In the genomic region with DNA sequence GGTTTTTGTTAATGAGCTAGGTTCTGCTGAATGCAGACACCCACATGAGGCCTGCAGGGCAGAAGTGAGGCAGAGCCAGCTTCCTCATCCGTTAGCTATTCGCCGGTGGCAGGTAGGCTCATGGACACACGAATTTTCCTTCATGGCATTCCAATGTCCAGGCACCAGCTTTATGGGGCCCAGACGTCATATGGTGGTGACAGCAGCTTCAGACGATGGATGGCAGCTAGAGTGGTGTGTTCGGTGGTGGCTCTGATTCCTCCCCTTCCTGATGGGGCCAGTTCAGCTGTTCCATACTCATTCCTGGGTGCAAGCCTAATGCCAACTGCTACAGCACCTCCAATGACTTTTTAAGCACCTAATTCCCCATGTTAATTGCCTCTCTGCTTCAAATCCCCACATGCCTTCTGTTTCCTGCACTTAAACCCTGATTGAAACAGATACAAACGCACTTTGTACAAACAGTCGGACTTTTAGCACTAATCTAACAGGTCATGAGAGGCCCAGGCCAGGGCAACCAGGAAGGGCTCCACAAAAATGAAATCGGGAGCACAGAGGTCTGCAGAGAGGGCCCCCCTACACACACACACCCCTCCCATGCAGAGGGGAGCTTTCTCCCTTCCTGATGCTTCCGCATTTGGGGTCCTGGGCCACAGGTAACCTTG, we compare ENCODE assay signal across 2 cellular contexts.
A peak's percentile ranks its signal among the peaks of the same experiment; 100 is the strongest.
TF ChIP-seq lines count a peak whose summit lies in the region.

No MANE protein-coding gene starts in this region.

TF ChIP-seq in HepG2, 621 proteins besides CTCF, POLR2A, EP300 and RAD21 (continues in another document):
- 0 out of 2 replicates have a peak, but pooled peaks have one; percentile 21 for TF ChIP-seq THAP9 (CRISPR knock-in tag; IDR thresholded peaks at IDR 0.05; ENCODE audit: borderline replicate concordance)
- no peak for TF ChIP-seq KLF13 (CRISPR knock-in tag; IDR thresholded peaks at IDR 0.05)
- TF ChIP-seq ATF4 (CRISPR knock-in tag; IDR thresholded peaks at IDR 0.05) = peak in 1 of 2 experiments; percentile 34; a peak in 1 of 4 replicates
- no peak for TF ChIP-seq NFYC (CRISPR knock-in tag; IDR thresholded peaks at IDR 0.05)
- TF ChIP-seq ZMYM2 (CRISPR knock-in tag; IDR thresholded peaks at IDR 0.05) = peak; percentile 36; the same call in 1 of the 2 replicates
- no peak for TF ChIP-seq MEIS2 (CRISPR knock-in tag; IDR thresholded peaks at IDR 0.05)
- TF ChIP-seq ZNF17 (CRISPR knock-in tag; IDR thresholded peaks at IDR 0.05) = no peak
- TF ChIP-seq TBX2 (CRISPR knock-in tag; IDR thresholded peaks at IDR 0.05; ENCODE audit: borderline replicate concordance) = no peak
- 0 out of 2 replicates have a peak, but pooled peaks have one; percentile 17 for TF ChIP-seq ZNF879 (CRISPR knock-in tag; IDR thresholded peaks at IDR 0.05)
- no peak for TF ChIP-seq IRX3 (CRISPR knock-in tag; IDR thresholded peaks at IDR 0.05; ENCODE audit: borderline replicate concordance, low read depth)
- peak; percentile 20; the same call in 1 of the 2 replicates for TF ChIP-seq ZMYM3 (CRISPR knock-in tag; IDR thresholded peaks at IDR 0.05)
- no peak for TF ChIP-seq DRAP1 (CRISPR knock-in tag; IDR thresholded peaks at IDR 0.05)
- TF ChIP-seq ZNF430 (CRISPR knock-in tag; IDR thresholded peaks at IDR 0.05) = 0 out of 2 replicates have a peak, but pooled peaks have one; percentile 71
- no peak for TF ChIP-seq MNT (IDR thresholded peaks at IDR 0.05)
- TF ChIP-seq ZNF782 (CRISPR knock-in tag; IDR thresholded peaks at IDR 0.05; ENCODE audit: borderline replicate concordance) = no peak; the same call in 1 of the 2 replicates
- TF ChIP-seq ZBTB2 (CRISPR knock-in tag; IDR thresholded peaks at IDR 0.05; ENCODE audit: low read depth) = peak; percentile 55; the same call in 1 of the 2 replicates

TF ChIP-seq in endothelial cell of umbilical vein, 7 proteins besides CTCF, POLR2A, EP300 and RAD21:
- no peak for TF ChIP-seq GATA2 (IDR thresholded peaks at IDR 0.05; ENCODE audit: insufficient read depth, insufficient read length, low read depth, low read length)
TF ChIP-seq in endothelial cell of umbilical vein: peak in this region for 0.
